ENCODE assay signal across 8 cellular contexts in genomic region chr10:116521424-116522305, GRCh38. TPM values are rescaled to one million over a fixed set of nuclear protein-coding genes. Genes with fewer than 3 reads are reported as not detected.
DNase-seq lines count a peak whose midpoint lies in the region; ATAC-seq and TF ChIP-seq lines count a peak whose summit lies in the region.

No MANE protein-coding gene starts in this region.

- peak; percentile 70 for TF ChIP-seq CTCF in GM12873 (IDR thresholded peaks at IDR 0.05; ENCODE audit: insufficient read depth, low read depth, low read length, missing control alignments)

- TF ChIP-seq POLR2A in erythroblast (IDR thresholded peaks at IDR 0.05; ENCODE audit: low read length), result no peak

- peak; percentile 45 for DNase-seq in Ammon's horn (ENCODE audit: low spot score)
- DNase-seq in SK-N-DZ (ENCODE audit: low spot score), result peak; percentile 41
- DNase-seq in erythroblast (lab: John Stamatoyannopoulos, UW), result peak; percentile 5 to 52
- DNase-seq in pons (ENCODE audit: low spot score), result peak; percentile 20
- no peak for DNase-seq in NCI-H1694 treated with DMSO at 0.1 percent for 48 hours (lab: John Stamatoyannopoulos, UW)
- no peak for DNase-seq in UCSD-AML1 (lab: John Stamatoyannopoulos, UW; ENCODE audit: unreplicated experiment)

- peak; percentile 55 for ATAC-seq in HG03135 (IDR thresholded peaks at IDR 0.05; ENCODE audit: unreplicated experiment)

RNA-seq across cellular contexts. Expression of gene PNLIP, which starts 24.1 kb away (rescaled TPM):
- not detected in 2 replicates for polyA plus RNA-seq in SK-N-DZ (2014; cell fraction: cytosol; rRNA removed)
- not detected in 2 replicates for polyA plus RNA-seq in SK-N-DZ (2014; cell fraction: nucleus; rRNA removed)

Comparison
In these comparisons a context has a peak if more than half of its experiments do, and no peak if none do; other contexts are left out.
1. DNase-seq: peak in Ammon's horn (single experiment), SK-N-DZ (single experiment), erythroblast (2 of 2) and pons (single experiment); none in NCI-H1694 treated with DMSO at 0.1 percent for 48 hours (single experiment) and UCSD-AML1 (single experiment).